9 cellular contexts compared by ENCODE assay signal in the genomic region with DNA sequence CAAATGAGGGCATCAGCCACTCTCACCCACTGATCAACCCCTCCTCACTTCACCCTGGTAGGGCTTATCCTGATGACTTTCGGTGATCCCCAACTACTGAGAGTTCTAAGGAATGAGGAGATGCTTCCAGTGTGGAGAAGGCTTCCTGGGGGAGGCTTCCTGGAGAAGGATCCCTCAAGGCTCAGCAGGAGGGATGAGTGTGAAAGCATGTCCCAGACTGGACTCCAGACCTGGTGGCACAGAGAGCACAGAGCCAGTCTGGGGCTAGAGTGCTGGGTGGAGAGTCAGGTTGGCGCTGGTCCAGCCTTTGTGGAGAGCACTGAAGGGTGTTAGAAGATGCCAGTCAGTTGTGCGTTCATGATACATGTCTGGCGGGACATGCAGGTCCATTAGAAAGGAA. TPM values are rescaled to one million over a fixed set of nuclear protein-coding genes. Genes with fewer than 3 reads are reported as not detected.
A peak's percentile ranks its signal among the peaks of the same experiment; 100 is the strongest.
DNase-seq lines count a peak whose midpoint lies in the region; ATAC-seq, FAIRE-seq and TF ChIP-seq lines count a peak whose summit lies in the region.
"Had no signal": no experiment of that assay in that cellular context is flagged by ENCODE, and none has a peak within 500 bp of the region (broad histone marks: within the 10 kb centered on the region; RNA-seq: fewer than 3 reads in every experiment).

No MANE protein-coding gene starts in this region.

- peak overlapping the region; percentile 68 for H3K4me2 ChIP-seq in astrocyte (ENCODE audit: low read length)

- peaks cover 92% of the 10 kb centered on the region for H3K36me3 Mint-ChIP-seq in activated T-cell treated with anti-CD3 and anti-CD28 coated beads, Interleukin-2, amount 50 U/mL, for 24 hours (ENCODE audit: low read depth)
- peaks cover 39% of the 10 kb centered on the region for H3K36me3 Mint-ChIP-seq in astrocyte (ENCODE audit: low read depth, unreplicated experiment)

- peaks cover 18% of the 10 kb centered on the region for H3K79me2 ChIP-seq in astrocyte (ENCODE audit: insufficient read depth, low read length)

- TF ChIP-seq CTCF in astrocyte (IDR thresholded peaks at IDR 0.05; ENCODE audit: insufficient read depth, low read depth, low read length) (no peak), tibial artery (IDR thresholded peaks at IDR 0.05) (no peak)

- no peak for DNase-seq in activated T-cell treated with anti-CD3 and anti-CD28 coated beads, Interleukin-2, amount 50 U/mL, for 24 hours
- DNase-seq in activated T-cell treated with anti-CD3 and anti-CD28 coated beads, Interleukin-2, amount 50 U/mL, for 1 hour, result no peak
- DNase-seq in astrocyte (ENCODE audit: low read depth) (no peak), kidney tubule cell (ENCODE audit: low spot score) (peak; percentile 81), tibial artery (peak in 1 of 2 donors; percentile 80), GDM1 (lab: John Stamatoyannopoulos, UW) (no peak), hippocampal formation (lab: John Stamatoyannopoulos, UW) (no peak)
- DNase-seq: NCI-H1417 had no signal

- H3K9me3 Mint-ChIP-seq in activated T-cell treated with anti-CD3 and anti-CD28 coated beads, Interleukin-2, amount 50 U/mL, for 24 hours, result no peaks in the 10 kb centered on the region
- no peaks in the 10 kb centered on the region for H3K9me3 Mint-ChIP-seq in astrocyte (ENCODE audit: unreplicated experiment)

- ATAC-seq in HG03135 (IDR thresholded peaks at IDR 0.05; ENCODE audit: unreplicated experiment), result no peak

- no peaks in the 10 kb centered on the region for H3K27me3 Mint-ChIP-seq in activated T-cell treated with anti-CD3 and anti-CD28 coated beads, Interleukin-2, amount 50 U/mL, for 24 hours
- no peaks in the 10 kb centered on the region for H3K27me3 Mint-ChIP-seq in astrocyte (ENCODE audit: low read depth, unreplicated experiment)

- H3K36me3 ChIP-seq in astrocyte (ENCODE audit: insufficient read depth, low read length), result peaks cover 44% of the 10 kb centered on the region
- H3K36me3 ChIP-seq in tibial artery, result peaks cover 60 to 89% (median 73%) of the 10 kb centered on the region in 3 donors

- H3K27me3 ChIP-seq in astrocyte (ENCODE audit: insufficient read depth, low read length) (no peaks in the 10 kb centered on the region), tibial artery (no peaks in the 10 kb centered on the region)

- peaks cover 53% of the 10 kb centered on the region for H3K4me1 Mint-ChIP-seq in activated T-cell treated with anti-CD3 and anti-CD28 coated beads, Interleukin-2, amount 50 U/mL, for 24 hours (ENCODE audit: low read depth)
- H3K4me1 Mint-ChIP-seq in astrocyte (ENCODE audit: low read depth, unreplicated experiment), result peaks cover 24% of the 10 kb centered on the region

- H3K27ac ChIP-seq in astrocyte (ENCODE audit: low read depth, low read length) (peak overlapping the region; percentile 84), tibial artery (peak overlapping the region; percentile 34 to 81)

- H3K4me3 Mint-ChIP-seq in activated T-cell treated with anti-CD3 and anti-CD28 coated beads, Interleukin-2, amount 50 U/mL, for 24 hours, result no peak overlapping the region
- no peak overlapping the region for H3K4me3 Mint-ChIP-seq in astrocyte (ENCODE audit: unreplicated experiment)

- H3K4me3 ChIP-seq in astrocyte (ENCODE audit: insufficient read depth, low read depth, low read length) (no peak overlapping the region), tibial artery (no peak overlapping the region)

- H2AFZ ChIP-seq in astrocyte (ENCODE audit: low read depth, low read length), result no peak overlapping the region

- peak overlapping the region; percentile 72 for H3K9ac ChIP-seq in astrocyte (ENCODE audit: low read length)

- H3K9me3 ChIP-seq in astrocyte (ENCODE audit: insufficient read depth, low read depth, low read length) (no peaks in the 10 kb centered on the region), tibial artery (no peaks in the 10 kb centered on the region)

- H4K20me1 ChIP-seq in astrocyte (ENCODE audit: insufficient read depth, low read length), result peaks cover 41% of the 10 kb centered on the region

- no peak for FAIRE-seq in astrocyte (lab: Jason Lieb, UNC)

- H3K4me1 ChIP-seq in astrocyte (ENCODE audit: insufficient read depth, low read length), result peaks cover 52% of the 10 kb centered on the region
- peaks cover 0 to 30% (median 20%) of the 10 kb centered on the region in 4 donors for H3K4me1 ChIP-seq in tibial artery

- peak overlapping the region; percentile 83 for H3K27ac Mint-ChIP-seq in activated T-cell treated with anti-CD3 and anti-CD28 coated beads, Interleukin-2, amount 50 U/mL, for 24 hours
- H3K27ac Mint-ChIP-seq in astrocyte (ENCODE audit: unreplicated experiment), result no peak overlapping the region

- intact Hi-C loops in tibial artery (cut with DNase I; ENCODE audit: low total_unique reads), result loop anchor here (5.0 kb wide), 1 partner anchor 85 kb away; the partner anchor contains the start of gene FLCN

RNA-seq across cellular contexts. Expression of gene PLD6, which starts 53.7 kb away (rescaled TPM):
- total RNA-seq in astrocyte, result 0.31 and 0.64 TPM in 2 replicates
